ENCODE assay signal across 13 cellular contexts in the genomic region with DNA sequence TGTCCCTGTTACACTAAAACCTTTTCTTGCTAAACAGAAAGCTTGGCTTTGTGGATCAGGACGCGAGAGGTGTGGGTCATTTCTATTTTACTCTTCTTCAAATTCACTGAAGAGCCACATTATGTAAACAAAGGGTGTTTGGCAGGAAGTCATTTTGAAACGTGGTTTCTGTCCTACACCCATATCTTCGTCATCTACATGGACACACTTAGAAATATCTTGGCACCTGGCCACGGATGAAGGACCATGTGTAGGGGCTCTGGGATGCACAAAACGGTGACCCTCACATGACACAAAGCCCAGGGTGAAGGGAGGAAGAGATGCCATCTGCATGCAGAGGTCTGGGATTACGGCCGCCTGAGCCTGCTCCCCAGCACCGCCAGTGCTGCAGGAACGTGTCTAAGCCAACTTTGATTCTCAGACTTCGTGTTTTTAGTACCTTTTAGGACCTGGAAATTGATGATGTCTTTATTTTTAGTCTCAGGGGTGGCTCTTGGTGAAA.
DNase-seq lines count a peak whose midpoint lies in the region; ATAC-seq, FAIRE-seq and TF ChIP-seq lines count a peak whose summit lies in the region.
"Had no signal": no experiment of that assay in that cellular context is flagged by ENCODE, and none has a peak within 500 bp of the region (broad histone marks: within the 10 kb centered on the region; RNA-seq: fewer than 3 reads in every experiment).

No MANE protein-coding gene starts in this region.

- no TSS peak for BruUV-seq in endothelial cell of umbilical vein (replicated peaks; lab: Mats Ljungman, UMichigan)

- no peak overlapping the region for H2AFZ ChIP-seq in endothelial cell of umbilical vein (ENCODE audit: low read depth, low read length)

- CTCF ChIA-PET in endothelial cell of umbilical vein (lab: Charles Lee): interaction anchor here (1.5 kb wide), 1 partner anchor 28 kb away, joined by 4 read pairs; no protein-coding TSS in a partner anchor

- intact Hi-C loops in endothelial cell of umbilical vein (cut with micrococcal nuclease): loop anchor here (10.0 kb wide), 1 partner anchor 287 kb away; no protein-coding TSS in a partner anchor

- H3K9ac ChIP-seq in BLaER1 treated with 17β-estradiol and CSF1 and Interleukin-3, amounts not matched to agents 10 nM and 100 nM: no peak overlapping the region
- no peak overlapping the region for H3K9ac ChIP-seq in endothelial cell of umbilical vein (replicated peaks; ENCODE audit: extremely low read depth, insufficient read depth, low read length)

- DNase-seq in COR-L47 (lab: John Stamatoyannopoulos, UW) (peak; percentile 12), endothelial cell of umbilical vein (ENCODE audit: low read depth, low spot score) (no peak), NCI-H2107 treated with DMSO at 0.1 percent for 48 hours (lab: John Stamatoyannopoulos, UW; ENCODE audit: unreplicated experiment) (no peak), NCI-H1694 (lab: John Stamatoyannopoulos, UW) (no peak), NCI-H2227 (lab: John Stamatoyannopoulos, UW; ENCODE audit: unreplicated experiment) (no peak)
- DNase-seq: MM.1S, NCI-H82 had no signal

- no peaks in the 10 kb centered on the region for H3K79me2 ChIP-seq in endothelial cell of umbilical vein (ENCODE audit: control insufficient read depth, insufficient read depth, low read length)

- TF ChIP-seq POLR2A in endothelial cell of umbilical vein (IDR thresholded peaks at IDR 0.05; ENCODE audit: low read depth, low read length): no peak

- no peaks in the 10 kb centered on the region for H3K9me1 ChIP-seq in endothelial cell of umbilical vein (replicated peaks; ENCODE audit: control insufficient read depth, extremely low read depth, insufficient read depth, low read length)

- peak overlapping the region; percentile 23 to 67 (median 56); a peak in 21 of 22 replicates for H3K4me2 ChIP-seq in BLaER1 treated with 17β-estradiol and CSF1 and Interleukin-3, amounts not matched to agents 10 nM and 100 nM
- H3K4me2 ChIP-seq in endothelial cell of umbilical vein (ENCODE audit: insufficient read depth, low read length): no peak overlapping the region

- POLR2A ChIA-PET in endothelial cell of umbilical vein (lab: Charles Lee): no interaction called here

- H3K36me3 ChIP-seq in BLaER1 treated with 17β-estradiol and CSF1 and Interleukin-3, amounts not matched to agents 10 nM and 100 nM: peaks cover 0 to 44% (median 20%) of the 10 kb centered on the region in 11 experiments; a peak in 13 of 22 replicates
- no peaks in the 10 kb centered on the region for H3K36me3 ChIP-seq in endothelial cell of umbilical vein (ENCODE audit: control insufficient read depth in 2 of 2, extremely low read depth in 1 of 2, insufficient read depth in 2 of 2, low read length in 2 of 2)
- H3K36me3 ChIP-seq: adrenal gland had no signal

- H3K9me3 ChIP-seq in BLaER1 treated with 17β-estradiol and CSF1 and Interleukin-3, amounts not matched to agents 10 nM and 100 nM (replicated peaks in 1 of 11): no peaks in the 10 kb centered on the region
- no peaks in the 10 kb centered on the region for H3K9me3 ChIP-seq in endothelial cell of umbilical vein (replicated peaks; ENCODE audit: control insufficient read depth, insufficient read depth, low read length)
- H3K9me3 ChIP-seq: adrenal gland, gastroesophageal sphincter had no signal

- FAIRE-seq in endothelial cell of umbilical vein (lab: Jason Lieb, UNC): peak; percentile 47

- H3K27ac ChIP-seq in BLaER1 treated with 17β-estradiol and CSF1 and Interleukin-3, amounts not matched to agents 10 nM and 100 nM: peak overlapping the region in 1 of 11 experiments; percentile 38; a peak in 2 of 22 replicates
- H3K27ac ChIP-seq in endothelial cell of umbilical vein (ENCODE audit: insufficient read depth, low read depth, low read length): no peak overlapping the region
- H3K27ac ChIP-seq: SK-N-MC had no signal

- H3K4me3 ChIP-seq in BLaER1 treated with 17β-estradiol and CSF1 and Interleukin-3, amounts not matched to agents 10 nM and 100 nM: no peak overlapping the region
- H3K4me3 ChIP-seq in endothelial cell of umbilical vein (replicated peaks in 1 of 3; ENCODE audit: insufficient read depth in 1 of 3, low read depth in 1 of 3, low read length in 3 of 3): no peak overlapping the region
- H3K4me3 ChIP-seq: adrenal gland, gastroesophageal sphincter, SK-N-MC had no signal

- ATAC-seq in SK-N-SH treated with all-trans-retinoic acid at 6 μM for 48 hours (no peak), GM21717 (IDR thresholded peaks at IDR 0.05; ENCODE audit: unreplicated experiment) (no peak)

- H3K27me3 ChIP-seq in BLaER1 treated with 17β-estradiol and CSF1 and Interleukin-3, amounts not matched to agents 10 nM and 100 nM: no peaks in the 10 kb centered on the region
- no peaks in the 10 kb centered on the region for H3K27me3 ChIP-seq in endothelial cell of umbilical vein (ENCODE audit: control insufficient read depth in 2 of 2, insufficient read depth in 2 of 2, low read length in 2 of 2)
- H3K27me3 ChIP-seq: adrenal gland, gastroesophageal sphincter had no signal

- dilution Hi-C loops in endothelial cell of umbilical vein (cut with MboI; ENCODE audit: extremely low pct_ligation_motif_present, low sequenced_read_pairs): no loop called here

- H4K20me1 ChIP-seq in BLaER1 treated with 17β-estradiol and CSF1 and Interleukin-3, amounts not matched to agents 10 nM and 100 nM: peaks cover 0 to 67% (median 19%) of the 10 kb centered on the region in 11 experiments; a peak in 10 of 22 replicates
- no peaks in the 10 kb centered on the region for H4K20me1 ChIP-seq in endothelial cell of umbilical vein (replicated peaks; ENCODE audit: control insufficient read depth, extremely low read depth, insufficient read depth, low read length)

- peaks cover 30 to 48% (median 37%) of the 10 kb centered on the region in 10 experiments for H3K4me1 ChIP-seq in BLaER1 treated with 17β-estradiol and CSF1 and Interleukin-3, amounts not matched to agents 10 nM and 100 nM
- H3K4me1 ChIP-seq in endothelial cell of umbilical vein (ENCODE audit: control insufficient read depth, extremely low read depth, insufficient read depth, low read length): peaks cover 20% of the 10 kb centered on the region

- no peak for TF ChIP-seq CTCF in endothelial cell of umbilical vein (IDR thresholded peaks at IDR 0.05; ENCODE audit: extremely low read depth in 1 of 2, insufficient read depth in 1 of 2, low read depth in 1 of 2, low read length in 2 of 2)

TF ChIP-seq in SK-N-SH treated with all-trans-retinoic acid at 6 μM for 48 hours, 23 proteins besides CTCF, POLR2A, EP300 and RAD21:
- TF ChIP-seq ZNF8 (CRISPR knock-in tag; IDR thresholded peaks at IDR 0.05) (no peak), TSHZ2 (CRISPR knock-in tag; IDR thresholded peaks at IDR 0.05) (0 out of 2 replicates have a peak, but pooled peaks have one; percentile 14)

TF ChIP-seq in endothelial cell of umbilical vein, 7 proteins besides CTCF, POLR2A, EP300 and RAD21:
- no peak for TF ChIP-seq FOS (IDR thresholded peaks at IDR 0.05; ENCODE audit: borderline replicate concordance, insufficient read depth, low read length)
- no peak for TF ChIP-seq EZH2 (IDR thresholded peaks at IDR 0.05; ENCODE audit: borderline replicate concordance, low read depth, low read length, severe bottlenecking)
- TF ChIP-seq GATA2 (IDR thresholded peaks at IDR 0.05; ENCODE audit: insufficient read depth, insufficient read length, low read depth, low read length): no peak
- TF ChIP-seq, protein P1, sequence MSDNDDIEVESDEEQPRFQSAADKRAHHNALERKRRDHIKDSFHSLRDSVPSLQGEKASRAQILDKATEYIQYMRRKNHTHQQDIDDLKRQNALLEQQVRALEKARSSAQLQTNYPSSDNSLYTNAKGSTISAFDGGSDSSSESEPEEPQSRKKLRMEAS (IDR thresholded peaks at IDR 0.05; ENCODE audit: insufficient read depth, insufficient read length): no peak
- TF ChIP-seq POLR2AphosphoS5 (IDR thresholded peaks at IDR 0.05; ENCODE audit: insufficient read depth, low read depth, low read length): no peak
- no peak for TF ChIP-seq MYC (IDR thresholded peaks at IDR 0.05; ENCODE audit: low read depth, low read length)
- TF ChIP-seq JUN (IDR thresholded peaks at IDR 0.05; ENCODE audit: borderline replicate concordance, insufficient read depth, insufficient read length, low read depth): no peak
